In the genomic region with DNA sequence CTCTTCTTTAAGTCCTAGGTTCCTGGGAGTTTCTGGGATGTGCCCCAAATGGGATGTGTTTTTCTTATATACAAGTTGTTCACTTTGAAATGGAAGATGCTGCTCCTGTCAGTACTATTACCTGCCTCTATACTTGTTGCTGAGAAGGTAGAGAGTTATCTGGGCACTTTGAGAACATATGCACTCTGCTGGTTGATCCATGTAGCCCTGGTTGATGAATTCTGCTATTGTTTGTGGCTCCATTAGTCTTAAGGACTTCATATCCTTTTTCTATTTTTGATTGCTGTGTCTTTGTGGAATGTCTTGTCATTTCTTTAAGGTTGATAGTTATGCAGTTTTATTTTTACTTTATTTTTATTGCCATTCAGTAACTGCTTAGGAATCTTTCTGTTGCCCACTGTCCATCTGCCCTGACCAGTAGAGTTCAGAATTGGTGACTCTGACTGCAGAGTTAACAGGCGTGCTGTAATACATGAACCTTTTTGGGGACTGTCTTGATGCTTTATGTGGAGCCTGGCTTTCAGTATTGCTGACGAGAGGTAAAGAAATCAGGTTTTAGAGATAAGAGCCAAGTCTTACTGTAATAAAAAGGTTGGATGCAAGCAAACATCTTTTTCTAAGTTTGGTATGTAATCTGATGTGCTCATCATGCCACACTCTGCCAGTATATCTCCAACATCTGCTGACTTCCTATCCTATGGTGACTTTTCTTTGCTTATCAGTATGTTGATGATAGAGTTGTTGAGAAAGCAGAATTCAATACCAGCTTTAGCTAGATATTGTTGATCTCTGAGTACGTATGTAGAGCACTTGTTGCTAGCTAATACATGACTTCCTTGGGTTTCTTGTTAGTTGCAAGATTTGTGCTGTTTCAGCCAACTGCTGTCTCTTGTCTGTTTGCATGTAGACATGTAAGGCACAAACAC, we compare ENCODE assay signal across 10 cellular contexts. TPM values are rescaled to one million over a fixed set of nuclear protein-coding genes. Genes with fewer than 3 reads are reported as not detected.
DNase-seq lines count a peak whose midpoint lies in the region; ATAC-seq and TF ChIP-seq lines count a peak whose summit lies in the region.
"Had no signal": no experiment of that assay in that cellular context is flagged by ENCODE, and none has a peak within 500 bp of the region (broad histone marks: within the 10 kb centered on the region; RNA-seq: fewer than 3 reads in every experiment).

No MANE protein-coding gene starts in this region.

- no peaks in the 10 kb centered on the region for H3K27me3 ChIP-seq in subcutaneous abdominal adipose tissue (ENCODE audit: control insufficient read depth in 5 of 5, insufficient read depth in 4 of 5, low read length in 5 of 5)
- H3K27me3 ChIP-seq in sigmoid colon = no peaks in the 10 kb centered on the region

- peak overlapping the region; percentile 78 for H3K27ac Mint-ChIP-seq in activated T-cell treated with anti-CD3 and anti-CD28 coated beads, Interleukin-2, amount 50 U/mL, for 72 hours
- peak overlapping the region; percentile 46 for H3K27ac Mint-ChIP-seq in activated CD4-positive, alpha-beta memory T cell treated with anti-CD3 and anti-CD28 coated beads for 36 hours
- H3K27ac Mint-ChIP-seq in immature natural killer cell = peak overlapping the region; percentile 22 to 94 (median 64)

- 89 to 96% methylated on average over 3 of the region's 3 CpGs for WGBS in sigmoid colon, 2 donors

- TF ChIP-seq EP300 in sigmoid colon (IDR thresholded peaks at IDR 0.05) = no peak

- TF ChIP-seq CTCF in sigmoid colon (IDR thresholded peaks at IDR 0.05) = no peak

- peaks cover 71% of the 10 kb centered on the region for H3K4me1 Mint-ChIP-seq in activated T-cell treated with anti-CD3 and anti-CD28 coated beads, Interleukin-2, amount 50 U/mL, for 72 hours (ENCODE audit: low read depth)
- peaks cover 66% of the 10 kb centered on the region for H3K4me1 Mint-ChIP-seq in activated CD4-positive, alpha-beta memory T cell treated with anti-CD3 and anti-CD28 coated beads for 36 hours (ENCODE audit: low read depth)
- peaks cover 56 to 76% of the 10 kb centered on the region in 2 donors for H3K4me1 Mint-ChIP-seq in immature natural killer cell

- H3K27me3 Mint-ChIP-seq in activated T-cell treated with anti-CD3 and anti-CD28 coated beads, Interleukin-2, amount 50 U/mL, for 72 hours (ENCODE audit: low read depth) = no peaks in the 10 kb centered on the region
- no peaks in the 10 kb centered on the region for H3K27me3 Mint-ChIP-seq in activated CD4-positive, alpha-beta memory T cell treated with anti-CD3 and anti-CD28 coated beads for 36 hours
- H3K27me3 Mint-ChIP-seq in immature natural killer cell (ENCODE audit: low read depth in 3 of 3) = peaks cover 0 to 12% (median 0%) of the 10 kb centered on the region in 3 donors

- H3K4me1 ChIP-seq in subcutaneous abdominal adipose tissue (ENCODE audit: control insufficient read depth in 5 of 5, insufficient read depth in 5 of 5, low read length in 5 of 5) = peaks cover 8 to 44% (median 33%) of the 10 kb centered on the region in 5 donors
- peaks cover 0 to 38% (median 32%) of the 10 kb centered on the region in 4 donors for H3K4me1 ChIP-seq in sigmoid colon

- CTCF ChIA-PET in activated CD4-positive, alpha-beta memory T cell treated with anti-CD3 and anti-CD28 coated beads for 36 hours (lab: Charles Lee) = interaction anchor here (0.6 to 8.0 kb wide), 11 partner anchors 8 to 202 kb away, joined by 3 to 37 read pairs (median 3); a partner anchor contains a TSS

- peak overlapping the region; percentile 97 for H3K27ac ChIP-seq in subcutaneous abdominal adipose tissue (ENCODE audit: low read depth, low read length)
- H3K27ac ChIP-seq in sigmoid colon = peak overlapping the region in 2 of 4 donors; percentile 18 to 93

- peak overlapping the region; percentile 53 to 71 for H3K4me3 Mint-ChIP-seq in activated T-cell treated with anti-CD3 and anti-CD28 coated beads, Interleukin-2, amount 50 U/mL, for 72 hours
- peak overlapping the region; percentile 32 for H3K4me3 Mint-ChIP-seq in activated CD4-positive, alpha-beta memory T cell treated with anti-CD3 and anti-CD28 coated beads for 36 hours
- peak overlapping the region; percentile 11 to 99 (median 98) for H3K4me3 Mint-ChIP-seq in immature natural killer cell

- H3K9me3 Mint-ChIP-seq in activated T-cell treated with anti-CD3 and anti-CD28 coated beads, Interleukin-2, amount 50 U/mL, for 72 hours = no peaks in the 10 kb centered on the region
- no peaks in the 10 kb centered on the region for H3K9me3 Mint-ChIP-seq in activated CD4-positive, alpha-beta memory T cell treated with anti-CD3 and anti-CD28 coated beads for 36 hours
- no peaks in the 10 kb centered on the region for H3K9me3 Mint-ChIP-seq in immature natural killer cell

- H3K9me3 ChIP-seq in subcutaneous abdominal adipose tissue (ENCODE audit: control insufficient read depth in 5 of 5, low read length in 5 of 5) = no peaks in the 10 kb centered on the region
- no peaks in the 10 kb centered on the region for H3K9me3 ChIP-seq in sigmoid colon

- peaks cover 19 to 51% (median 42%) of the 10 kb centered on the region in 5 donors for H3K36me3 ChIP-seq in subcutaneous abdominal adipose tissue (ENCODE audit: control insufficient read depth in 5 of 5, insufficient read depth in 5 of 5, low read length in 5 of 5)
- H3K36me3 ChIP-seq in sigmoid colon = peaks cover 16 to 50% (median 29%) of the 10 kb centered on the region in 4 donors

- ATAC-seq in activated T-cell treated with anti-CD3 and anti-CD28 coated beads, Interleukin-2, amount 50 U/mL, for 72 hours (replicated peaks in 1 of 2) = no peak
- no peak for ATAC-seq in HG02759 (IDR thresholded peaks at IDR 0.05; ENCODE audit: unreplicated experiment)

- POLR2A ChIA-PET in activated CD4-positive, alpha-beta memory T cell treated with anti-CD3 and anti-CD28 coated beads for 36 hours (lab: Charles Lee) = interaction anchor here (0.6 to 2.3 kb wide), 7 partner anchors 8 to 74 kb away, joined by 3 to 17 read pairs (median 4); a partner anchor contains a TSS

- no peak for DNase-seq in activated T-cell treated with anti-CD3 and anti-CD28 coated beads, Interleukin-2, amount 50 U/mL, for 72 hours
- DNase-seq in activated T-cell treated with anti-CD3 and anti-CD28 coated beads for 4 hours (no peak), immature natural killer cell (no peak), NCI-H2227 treated with DMSO at 0.1 percent for 48 hours (lab: John Stamatoyannopoulos, UW) (no peak), sigmoid colon (no peak)
- no peak for DNase-seq in activated CD4-positive, alpha-beta memory T cell treated with anti-CD3 and anti-CD28 coated beads for 36 hours
- DNase-seq: activated CD4-positive, CD25-positive, alpha-beta regulatory T cell; NCI-H1694 treated with DMSO at 0.1 percent for 48 hours had no signal

- H3K4me3 ChIP-seq in subcutaneous abdominal adipose tissue (ENCODE audit: low read depth in 1 of 5, low read length in 5 of 5) (no peak overlapping the region), sigmoid colon (no peak overlapping the region)

- H3K9ac ChIP-seq in subcutaneous abdominal adipose tissue (ENCODE audit: low read length in 5 of 5) = no peak overlapping the region

- TF ChIP-seq POLR2A in sigmoid colon (IDR thresholded peaks at IDR 0.05) = no peak

- peaks cover 13 to 14% of the 10 kb centered on the region in 2 donors for H3K36me3 Mint-ChIP-seq in activated T-cell treated with anti-CD3 and anti-CD28 coated beads, Interleukin-2, amount 50 U/mL, for 72 hours (ENCODE audit: insufficient read depth in 2 of 2)
- peaks cover 45% of the 10 kb centered on the region for H3K36me3 Mint-ChIP-seq in activated CD4-positive, alpha-beta memory T cell treated with anti-CD3 and anti-CD28 coated beads for 36 hours
- H3K36me3 Mint-ChIP-seq in immature natural killer cell = peaks cover 0 to 29% (median 27%) of the 10 kb centered on the region in 3 donors

- intact Hi-C loops in activated CD4-positive, alpha-beta memory T cell treated with anti-CD3 and anti-CD28 coated beads for 36 hours (cut with micrococcal nuclease) = no loop called here
- intact Hi-C loops in sigmoid colon (cut with DNase I) = loop anchor here (5.0 kb wide), 1 partner anchor 87 kb away; a partner anchor contains a TSS

RNA-seq across cellular contexts. Expression of a gene that starts 1.6 kb away (rescaled TPM):
- 10 to 100 TPM; 67.5 to 75.5 TPM for total RNA-seq in activated T-cell treated with anti-CD3 and anti-CD28 coated beads, Interleukin-2, amount 50 U/mL, for 72 hours
- 10 to 100 TPM; 56.9 to 64.6 TPM for total RNA-seq in activated CD4-positive, alpha-beta memory T cell treated with anti-CD3 and anti-CD28 coated beads for 36 hours
- polyA plus RNA-seq in immature natural killer cell = 100 to 1,000 TPM in 1 of 3 donors, 10 to 100 TPM in 2; 89.3 to 134 (median 96.0) TPM
- total RNA-seq in sigmoid colon = 10 to 100 TPM; 44.3 to 63.9 (median 48.3) TPM
- 10 to 100 TPM; 56.5 to 97.1 (median 58.9) TPM for polyA plus RNA-seq in sigmoid colon

RNA-seq across cellular contexts. Expression of a gene that starts 2.2 kb away (rescaled TPM):
- 100 to 1,000 TPM; 127 to 148 TPM for total RNA-seq in activated T-cell treated with anti-CD3 and anti-CD28 coated beads, Interleukin-2, amount 50 U/mL, for 72 hours
- 100 to 1,000 TPM; 202 to 213 TPM for total RNA-seq in activated CD4-positive, alpha-beta memory T cell treated with anti-CD3 and anti-CD28 coated beads for 36 hours
- polyA plus RNA-seq in immature natural killer cell (100 to 1,000 TPM; 347 to 503 (median 373) TPM), sigmoid colon (100 to 1,000 TPM; 204 to 243 (median 221) TPM)
- 100 to 1,000 TPM; 104 to 217 (median 189) TPM for total RNA-seq in sigmoid colon

RNA-seq across cellular contexts. Expression of a gene that starts 8.1 kb away (rescaled TPM):
- 100 to 1,000 TPM in 1 of 2 donors, 10 to 100 TPM in 1; 87.7 to 103 TPM for total RNA-seq in activated T-cell treated with anti-CD3 and anti-CD28 coated beads, Interleukin-2, amount 50 U/mL, for 72 hours
- 100 to 1,000 TPM in 1 of 2 experiments, 10 to 100 TPM in 1; 94.9 to 101 TPM for total RNA-seq in activated CD4-positive, alpha-beta memory T cell treated with anti-CD3 and anti-CD28 coated beads for 36 hours
- polyA plus RNA-seq in immature natural killer cell = 100 to 1,000 TPM; 248 to 289 (median 249) TPM
- 10 to 100 TPM; 36.6 to 55.3 (median 50.1) TPM for total RNA-seq in sigmoid colon
- polyA plus RNA-seq in sigmoid colon = 10 to 100 TPM; 41.4 to 54.1 (median 43.5) TPM

RNA-seq across cellular contexts. Expression of a gene that starts 18.5 kb away (rescaled TPM):
- total RNA-seq in activated T-cell treated with anti-CD3 and anti-CD28 coated beads, Interleukin-2, amount 50 U/mL, for 72 hours = 10 to 100 TPM; 16.8 to 20.2 TPM
- total RNA-seq in activated CD4-positive, alpha-beta memory T cell treated with anti-CD3 and anti-CD28 coated beads for 36 hours = 10 to 100 TPM; 14.2 to 15.8 TPM
- 10 to 100 TPM; 29.2 to 45.5 (median 29.5) TPM for polyA plus RNA-seq in immature natural killer cell
- 10 to 100 TPM; 22.4 to 31.7 (median 26.5) TPM for total RNA-seq in sigmoid colon
- polyA plus RNA-seq in sigmoid colon = 10 to 100 TPM; 15.1 to 34.2 (median 28.8) TPM

RNA-seq across cellular contexts. Expression of a gene that starts 21.1 kb away (rescaled TPM):
- 100 to 1,000 TPM; 105 to 119 TPM for total RNA-seq in activated T-cell treated with anti-CD3 and anti-CD28 coated beads, Interleukin-2, amount 50 U/mL, for 72 hours
- total RNA-seq in activated CD4-positive, alpha-beta memory T cell treated with anti-CD3 and anti-CD28 coated beads for 36 hours = 10 to 100 TPM; 79.0 to 84.6 TPM
- polyA plus RNA-seq in immature natural killer cell (100 to 1,000 TPM; 162 to 203 (median 168) TPM), sigmoid colon (100 to 1,000 TPM in 2 of 3 donors, 10 to 100 TPM in 1; 81.6 to 116 (median 109) TPM)
- total RNA-seq in sigmoid colon = 100 to 1,000 TPM in 2 of 4 donors, 10 to 100 TPM in 2; 65.6 to 149 (median 102) TPM

Comparison
In these comparisons a context has a peak if more than half of its experiments do, and no peak if none do; other contexts are left out.
1. H3K4me3 Mint-ChIP-seq: peak in every context shown above with its lines; median percentile 98 in immature natural killer cell; 62 in activated T-cell treated with anti-CD3 and anti-CD28 coated beads, Interleukin-2, amount 50 U/mL, for 72 hours; 32 in activated CD4-positive, alpha-beta memory T cell treated with anti-CD3 and anti-CD28 coated beads for 36 hours.